ENCODE assay signal across 1 cellular context in the genomic region with DNA sequence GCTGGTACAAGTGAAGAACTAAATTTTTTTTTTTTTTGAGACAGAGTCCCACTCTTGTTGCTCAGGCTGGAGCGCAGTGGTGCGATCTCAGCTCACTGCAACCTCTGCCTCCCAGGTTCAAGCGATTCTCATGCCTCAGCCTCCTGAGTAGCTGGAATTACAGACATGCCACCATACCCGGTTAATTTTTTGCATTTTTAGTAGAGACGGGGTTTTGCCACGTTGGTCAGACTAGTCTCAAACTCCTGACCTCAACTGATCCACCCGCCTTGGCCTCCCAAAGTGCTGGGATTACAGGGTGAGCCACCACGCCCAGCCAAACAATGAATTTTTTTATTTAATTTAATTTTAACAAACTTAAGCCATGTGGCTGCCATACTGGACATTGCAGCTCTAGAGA.
TF ChIP-seq lines count a peak whose summit lies in the region.

No MANE protein-coding gene starts in this region.

TF ChIP-seq in K562, 482 proteins besides CTCF, POLR2A, EP300 and RAD21:
- peak; percentile 13 for TF ChIP-seq RBFOX2 (IDR thresholded peaks at IDR 0.05; ENCODE audit: low read depth, low read length)
TF ChIP-seq in K562: peak in this region for 1; not testable (repeated sequence) for 481.
